In the genomic region with DNA sequence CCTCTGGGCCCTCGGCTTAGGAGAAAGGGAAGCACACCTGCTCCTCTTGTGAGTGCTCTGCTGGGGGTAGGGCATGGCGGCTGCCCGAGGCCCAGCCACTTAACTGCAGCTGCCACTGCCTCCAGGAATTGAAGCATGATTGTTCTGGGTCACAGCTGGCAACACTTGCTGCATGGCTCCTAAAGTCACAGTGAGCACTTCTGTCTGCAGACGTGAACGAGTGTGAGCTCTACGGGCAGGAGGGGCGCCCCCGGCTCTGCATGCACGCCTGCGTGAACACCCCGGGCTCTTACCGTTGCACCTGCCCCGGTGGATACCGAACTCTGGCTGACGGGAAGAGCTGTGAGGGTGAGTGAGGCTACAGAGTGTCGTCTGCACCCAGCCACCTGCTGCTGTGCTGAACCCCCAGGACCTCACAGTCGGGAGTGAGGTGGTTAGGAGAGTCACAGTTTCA, we compare ENCODE assay signal across 8 cellular contexts. TPM values are rescaled to one million over a fixed set of nuclear protein-coding genes. Genes with fewer than 3 reads are reported as not detected.
A peak's percentile ranks its signal among the peaks of the same experiment; 100 is the strongest.
DNase-seq lines count a peak whose midpoint lies in the region.

No MANE protein-coding gene starts in this region.

- peak; percentile 23 for DNase-seq in ELF-1 (ENCODE audit: low read depth, low spot score)
- DNase-seq in NCI-H510A treated with DMSO at 0.1 percent for 48 hours (lab: John Stamatoyannopoulos, UW): peak; percentile 95
- peak; percentile 71 for DNase-seq in activated T-cell treated with anti-CD3 and anti-CD28 coated beads, Interleukin-2, amount 50 U/mL, for 1 hour
- peak; percentile 49 for DNase-seq in stimulated activated CD4-positive, alpha-beta T cell treated with anti-CD3 and anti-CD28 coated beads, Interleukin-12 subunit alpha, Interleukin-12 subunit beta, amount 100 ng/mL, for 4 hours
- no peak for DNase-seq in OCI-M2 (lab: John Stamatoyannopoulos, UW; ENCODE audit: unreplicated experiment)
- DNase-seq in immature natural killer cell: no peak
- DNase-seq in amniotic stem cell (lab: John Stamatoyannopoulos, UW): no peak
- no peak for DNase-seq in anterior cingulate cortex (lab: John Stamatoyannopoulos, UW)

- no peak overlapping the region for H3K27ac Mint-ChIP-seq in immature natural killer cell

- peaks cover 13 to 30% (median 17%) of the 10 kb centered on the region in 3 donors for H3K27me3 Mint-ChIP-seq in immature natural killer cell (ENCODE audit: low read depth in 3 of 3)

- peaks cover 2 to 3% of the 10 kb centered on the region in 2 donors for H3K4me1 Mint-ChIP-seq in immature natural killer cell

- H3K36me3 Mint-ChIP-seq in immature natural killer cell: peaks cover 0 to 8% (median 0%) of the 10 kb centered on the region in 3 donors

- no peak overlapping the region for H3K4me3 Mint-ChIP-seq in immature natural killer cell

- H3K9me3 Mint-ChIP-seq in immature natural killer cell: peaks cover 0 to 6% (median 0%) of the 10 kb centered on the region in 6 donors

RNA-seq across cellular contexts. Expression of a gene that starts 44.4 kb away (rescaled TPM):
- polyA plus RNA-seq in immature natural killer cell: not detected

Comparison
In these comparisons a context has a peak if more than half of its experiments do, and no peak if none do; other contexts are left out.
1. DNase-seq: peak in ELF-1 (single experiment), NCI-H510A treated with DMSO at 0.1 percent for 48 hours (single experiment), activated T-cell treated with anti-CD3 and anti-CD28 coated beads, Interleukin-2, amount 50 U/mL, for 1 hour (single experiment) and stimulated activated CD4-positive, alpha-beta T cell treated with anti-CD3 and anti-CD28 coated beads, Interleukin-12 subunit alpha, Interleukin-12 subunit beta, amount 100 ng/mL, for 4 hours (single experiment); none in OCI-M2 (single experiment), immature natural killer cell (0 of 3), amniotic stem cell (single experiment) and anterior cingulate cortex (0 of 58).